In genomic region chr5:6872441-6873160, GRCh38 we compare ENCODE assay signal across 25 cellular contexts.
"Had no signal": no experiment of that assay in that cellular context is flagged by ENCODE, and none has a peak within 500 bp of the region (broad histone marks: within the 10 kb centered on the region; RNA-seq: fewer than 3 reads in every experiment).

No MANE protein-coding gene starts in this region.

- H3K27ac ChIP-seq: ascending aorta, cardiac muscle cell, colonic mucosa, dorsolateral prefrontal cortex, esophagus squamous epithelium, spleen, tibial nerve, VCaP had no signal

- H3K9me3 ChIP-seq: ascending aorta, colonic mucosa, esophagus squamous epithelium, spleen, tibial nerve had no signal

- H3K4me1 ChIP-seq: ascending aorta, colonic mucosa, esophagus squamous epithelium, spleen, tibial nerve had no signal

- FAIRE-seq: endothelial cell of umbilical vein, frontal cortex had no signal

- H3K36me3 ChIP-seq: ascending aorta, cardiac muscle cell, colonic mucosa, esophagus squamous epithelium, spleen, tibial nerve had no signal

- H3K27me3 ChIP-seq: ascending aorta, cardiac muscle cell, colonic mucosa, dorsolateral prefrontal cortex, esophagus squamous epithelium, spleen, tibial nerve had no signal

- DNase-seq: activated CD4-positive, alpha-beta memory T cell treated with anti-CD3 and anti-CD28 coated beads for 36 hours; activated CD4-positive, alpha-beta T cell treated with anti-CD3 and anti-CD28 coated beads for 48 hours; activated CD8-positive, alpha-beta memory T cell treated with anti-CD3 and anti-CD28 coated beads, Interleukin-2, amount 50 U/mL, for 4 hours; activated gamma-delta T cell; activated naive CD4-positive, alpha-beta T cell treated with anti-CD3 and anti-CD28 coated beads, Interleukin-2, amount 10 ng/mL, durations not matched to agents 7 days and 5 days; activated naive CD8-positive, alpha-beta T cell treated with anti-CD3 and anti-CD28 coated beads, Interleukin-2, amount 10 ng/mL, durations not matched to agents 7 days and 5 days; activated T-cell treated with anti-CD3 and anti-CD28 coated beads, Interleukin-2, amount 50 U/mL, for 1 hour; cerebellar nuclear complex; colonic mucosa; dorsolateral prefrontal cortex; effector memory CD8-positive, alpha-beta T cell; esophagus squamous epithelium; islet precursor cell; left ventricle myocardium superior; mammary epithelial cell; posterior cingulate gyrus; right cardiac atrium; spleen; stimulated activated naive CD4-positive, alpha-beta T cell had no signal

- H3K4me3 ChIP-seq: ascending aorta, cardiac muscle cell, colonic mucosa, dorsolateral prefrontal cortex, esophagus squamous epithelium, spleen, tibial nerve had no signal

- ATAC-seq: effector memory CD8-positive, alpha-beta T cell; left ventricle myocardium superior; right cardiac atrium had no signal
